In the genomic region with DNA sequence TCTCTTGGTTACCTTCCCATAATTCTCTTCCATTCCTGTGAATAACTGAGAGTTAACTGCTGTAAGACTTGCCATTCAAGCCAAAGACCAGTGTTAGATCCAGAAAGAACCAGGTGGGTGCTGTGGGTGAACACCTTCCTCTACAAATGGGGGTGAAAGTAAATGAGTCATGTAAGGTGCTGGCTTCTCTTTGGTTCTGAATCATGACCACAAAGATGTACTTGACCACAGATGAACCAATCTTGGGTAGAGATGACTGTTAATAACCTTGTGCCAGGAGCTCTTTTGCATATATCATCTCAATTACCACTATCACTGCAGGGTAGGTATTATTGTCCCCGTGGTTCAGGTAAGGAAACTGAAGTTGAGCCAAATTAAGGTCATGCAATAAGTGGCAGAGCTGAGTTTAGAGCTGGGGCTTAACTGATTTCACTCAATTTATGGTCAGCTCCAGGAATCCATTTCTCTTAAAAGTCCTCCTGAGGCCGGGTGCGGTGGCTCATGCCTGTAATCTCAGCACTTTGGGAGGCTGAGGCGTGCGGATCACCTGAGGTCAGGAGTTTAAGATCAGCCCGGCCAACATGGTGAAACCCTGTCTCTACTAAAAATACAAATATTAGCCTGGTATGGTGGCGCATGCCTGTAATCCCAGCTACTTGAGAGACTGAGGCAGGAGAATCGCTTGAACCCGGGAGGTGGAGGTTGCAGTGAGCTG, we compare ENCODE assay signal across 8 cellular contexts.
DNase-seq lines count a peak whose midpoint lies in the region; ATAC-seq and TF ChIP-seq lines count a peak whose summit lies in the region.
"Had no signal": no experiment of that assay in that cellular context is flagged by ENCODE, and none has a peak within 500 bp of the region (broad histone marks: within the 10 kb centered on the region; RNA-seq: fewer than 3 reads in every experiment).

No MANE protein-coding gene starts in this region.

- TF ChIP-seq CTCF in esophagus muscularis mucosa (IDR thresholded peaks at IDR 0.05) (no peak), right atrium auricular region (IDR thresholded peaks at IDR 0.05) (no peak)

- no peak for TF ChIP-seq EP300 in esophagus muscularis mucosa (IDR thresholded peaks at IDR 0.05)

- H3K36me3 ChIP-seq in esophagus muscularis mucosa = no peaks in the 10 kb centered on the region
- no peaks in the 10 kb centered on the region for H3K36me3 ChIP-seq in right atrium auricular region

- no peak overlapping the region for H3K27ac ChIP-seq in esophagus muscularis mucosa (replicated peaks in 1 of 4)
- no peak overlapping the region for H3K27ac ChIP-seq in right atrium auricular region

- H3K27me3 ChIP-seq in esophagus muscularis mucosa (no peaks in the 10 kb centered on the region), right atrium auricular region (no peaks in the 10 kb centered on the region)

- H3K4me1 ChIP-seq in esophagus muscularis mucosa (peaks cover 0 to 13% (median 7%) of the 10 kb centered on the region in 4 donors), right atrium auricular region (no peaks in the 10 kb centered on the region)

- ATAC-seq in GM18520 (IDR thresholded peaks at IDR 0.05; ENCODE audit: unreplicated experiment) = peak; percentile 98
- ATAC-seq in GM21515 (IDR thresholded peaks at IDR 0.05; ENCODE audit: unreplicated experiment) = peak; percentile 85
- peak; percentile 96 for ATAC-seq in HG03442 (IDR thresholded peaks at IDR 0.05; ENCODE audit: unreplicated experiment)

- intact Hi-C loops in esophagus muscularis mucosa (cut with DNase I) = no loop called here

- H3K9me3 ChIP-seq in esophagus muscularis mucosa (no peaks in the 10 kb centered on the region), right atrium auricular region (no peaks in the 10 kb centered on the region)

- DNase-seq in esophagus muscularis mucosa (ENCODE audit: extremely low spot score) (peak; percentile 31), right atrium auricular region (ENCODE audit: low spot score) (no peak), NCI-H1694 treated with DMSO at 0.1 percent for 48 hours (lab: John Stamatoyannopoulos, UW) (no peak), epidermal melanocyte (ENCODE audit: insufficient read length, low spot score) (no peak)
- DNase-seq: NCI-H82 had no signal

- TF ChIP-seq POLR2A in esophagus muscularis mucosa (IDR thresholded peaks at IDR 0.05; ENCODE audit: low read depth) = no peak

- H3K4me3 ChIP-seq in esophagus muscularis mucosa (no peak overlapping the region), right atrium auricular region (no peak overlapping the region)

- WGBS in esophagus muscularis mucosa = 93% methylated on average over 9 of the region's 9 CpGs
